Comparison of ENCODE assay signal across 12 cellular contexts in genomic region chr2:158666969-158667368, GRCh38.
"Had no signal": no experiment of that assay in that cellular context is flagged by ENCODE, and none has a peak within 500 bp of the region (broad histone marks: within the 10 kb centered on the region; RNA-seq: fewer than 3 reads in every experiment).

No MANE protein-coding gene starts in this region.

- ATAC-seq: stimulated activated naive B cell treated with anti-CD40 and anti-IgM and Interleukin-4, amounts not matched to agents 10 μg/mL and 1 μg/mL and 100 μg/mL, for 72 hours had no signal

- H3K27me3 Mint-ChIP-seq: activated CD4-positive, alpha-beta memory T cell treated with anti-CD3 and anti-CD28 coated beads, Interleukin-2, amount 10 ng/mL, durations not matched to agents 7 days and 5 days; activated naive CD8-positive, alpha-beta T cell treated with anti-CD3 and anti-CD28 coated beads, Interleukin-2, amount 10 ng/mL, durations not matched to agents 7 days and 5 days; stimulated activated naive B cell treated with anti-CD40 and anti-IgM and Interleukin-4, amounts not matched to agents 10 μg/mL and 1 μg/mL and 100 μg/mL, for 72 hours had no signal

- H3K9me3 Mint-ChIP-seq: activated CD4-positive, alpha-beta memory T cell treated with anti-CD3 and anti-CD28 coated beads, Interleukin-2, amount 10 ng/mL, durations not matched to agents 7 days and 5 days; activated naive CD8-positive, alpha-beta T cell treated with anti-CD3 and anti-CD28 coated beads, Interleukin-2, amount 10 ng/mL, durations not matched to agents 7 days and 5 days; neural crest cell; stimulated activated naive B cell treated with anti-CD40 and anti-IgM and Interleukin-4, amounts not matched to agents 10 μg/mL and 1 μg/mL and 100 μg/mL, for 72 hours had no signal

- H3K4me3 ChIP-seq: SJSA1, upper lobe of right lung had no signal

- H3K4me1 Mint-ChIP-seq: activated CD4-positive, alpha-beta memory T cell treated with anti-CD3 and anti-CD28 coated beads, Interleukin-2, amount 10 ng/mL, durations not matched to agents 7 days and 5 days; activated naive CD8-positive, alpha-beta T cell treated with anti-CD3 and anti-CD28 coated beads, Interleukin-2, amount 10 ng/mL, durations not matched to agents 7 days and 5 days; neural crest cell; stimulated activated naive B cell treated with anti-CD40 and anti-IgM and Interleukin-4, amounts not matched to agents 10 μg/mL and 1 μg/mL and 100 μg/mL, for 72 hours had no signal

- H3K27ac ChIP-seq: SJSA1, upper lobe of right lung had no signal

- H3K9me3 ChIP-seq: SJSA1, upper lobe of right lung had no signal

- H3K27me3 ChIP-seq: SJSA1, upper lobe of right lung had no signal

- H3K27ac Mint-ChIP-seq: activated CD4-positive, alpha-beta memory T cell treated with anti-CD3 and anti-CD28 coated beads, Interleukin-2, amount 10 ng/mL, durations not matched to agents 7 days and 5 days; activated naive CD8-positive, alpha-beta T cell treated with anti-CD3 and anti-CD28 coated beads, Interleukin-2, amount 10 ng/mL, durations not matched to agents 7 days and 5 days; stimulated activated naive B cell treated with anti-CD40 and anti-IgM and Interleukin-4, amounts not matched to agents 10 μg/mL and 1 μg/mL and 100 μg/mL, for 72 hours had no signal

- H3K4me3 Mint-ChIP-seq: activated CD4-positive, alpha-beta memory T cell treated with anti-CD3 and anti-CD28 coated beads, Interleukin-2, amount 10 ng/mL, durations not matched to agents 7 days and 5 days; activated naive CD8-positive, alpha-beta T cell treated with anti-CD3 and anti-CD28 coated beads, Interleukin-2, amount 10 ng/mL, durations not matched to agents 7 days and 5 days; neural crest cell; stimulated activated naive B cell treated with anti-CD40 and anti-IgM and Interleukin-4, amounts not matched to agents 10 μg/mL and 1 μg/mL and 100 μg/mL, for 72 hours had no signal

- DNase-seq: activated CD4-positive, alpha-beta memory T cell treated with anti-CD3 and anti-CD28 coated beads, Interleukin-2, amount 10 ng/mL, durations not matched to agents 7 days and 5 days; activated gamma-delta T cell; activated naive CD8-positive, alpha-beta T cell treated with anti-CD3 and anti-CD28 coated beads, Interleukin-2, amount 10 ng/mL, durations not matched to agents 7 days and 5 days; activated T-cell treated with anti-CD3 and anti-CD28 coated beads, Interleukin-2, amount 50 U/mL, for 48 hours; anterior cingulate cortex; glutamatergic neuron; stimulated activated CD4-positive, alpha-beta T cell treated with anti-CD3 and anti-CD28 coated beads, Interleukin-1b, Interleukin-23, amount 100 ng/mL, for 48 hours; stimulated activated naive B cell treated with anti-CD40 and anti-IgM and Interleukin-4, amounts not matched to agents 10 μg/mL and 1 μg/mL and 100 μg/mL, for 72 hours; T-helper 9 cell; upper lobe of right lung had no signal
